In the genomic region with DNA sequence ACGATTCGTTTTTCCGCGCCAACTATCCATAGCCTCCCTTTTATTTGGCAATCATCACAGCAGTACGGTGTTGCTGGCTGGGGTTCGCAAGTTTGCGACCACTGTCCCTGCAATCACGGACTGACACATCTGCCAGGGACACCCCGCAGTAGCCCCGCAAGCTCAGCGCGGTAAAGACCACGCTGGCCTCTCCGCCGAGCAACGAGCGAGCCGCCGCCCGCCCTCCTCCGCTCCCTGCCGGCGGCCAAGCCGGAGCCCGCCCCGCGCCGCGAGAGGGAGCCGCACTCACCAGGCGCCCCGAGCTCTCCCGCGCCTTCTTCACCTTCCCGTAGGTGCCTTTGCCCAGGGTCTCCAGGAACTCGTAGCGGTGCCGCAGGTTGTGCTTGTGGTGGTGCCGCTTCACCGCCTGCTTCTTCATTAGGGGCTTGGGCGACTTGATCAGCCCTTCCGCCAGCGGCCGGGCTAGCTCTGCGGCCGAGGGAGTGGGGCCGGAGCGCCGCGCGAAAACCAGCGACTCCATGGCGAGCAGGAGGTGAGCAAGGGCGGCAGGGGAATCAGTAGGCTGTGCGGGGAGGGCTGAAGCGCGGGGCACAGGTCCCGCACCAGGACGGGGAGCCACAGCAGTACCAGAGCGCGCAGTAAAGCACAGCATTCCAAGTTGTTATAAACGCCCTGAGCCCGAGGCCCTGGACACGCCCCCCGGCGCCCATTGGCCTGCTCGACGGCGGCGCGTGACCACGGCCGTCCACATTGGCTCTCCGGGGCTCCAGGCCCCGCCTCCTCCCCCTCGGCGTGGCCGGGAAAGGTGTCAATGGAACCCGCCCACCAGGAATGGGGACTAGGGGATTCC, we compare ENCODE assay signal across 8 cellular contexts. TPM values are rescaled to one million over a fixed set of nuclear protein-coding genes. Genes with fewer than 3 reads are reported as not detected.
DNase-seq lines count a peak whose midpoint lies in the region; ATAC-seq and TF ChIP-seq lines count a peak whose summit lies in the region.

Gene NUAK2, minus strand, starts transcription at position 637 of the 850 bp plus-strand sequence. Its CDS starts 117 bp downstream, at position 520.

- H3K27ac ChIP-seq in WERI-Rb-1: peak within 1 kb of the TSS; percentile 56
- H3K27ac ChIP-seq in breast epithelium: peak within 1 kb of the TSS; percentile 69 to 73
- peak within 1 kb of the TSS; percentile 80 to 93 (median 88) for H3K27ac ChIP-seq in gastrocnemius medialis

- H3K27me3 ChIP-seq in WERI-Rb-1 (ENCODE audit: insufficient read depth, low read depth, severe bottlenecking) (no peaks in the 10 kb centered on the region), breast epithelium (peaks cover 0 to 3% of the 10 kb centered on the region in 2 donors), iPS-15b (ENCODE audit: control insufficient read depth, insufficient read depth, low read length) (peaks cover 5% of the 10 kb centered on the region), gastrocnemius medialis (no peaks in the 10 kb centered on the region)

- peak within 1 kb of the TSS; percentile 69 for H3K4me3 ChIP-seq in WERI-Rb-1 (ENCODE audit: low read depth, low read length)
- H3K4me3 ChIP-seq in breast epithelium: peak within 1 kb of the TSS; percentile 68 to 80 (median 72)
- peak within 1 kb of the TSS; percentile 83 for H3K4me3 ChIP-seq in iPS-15b (ENCODE audit: low read depth, low read length)
- H3K4me3 ChIP-seq in gastrocnemius medialis: peak within 1 kb of the TSS; percentile 77 to 98 (median 92)

- intact Hi-C loops in breast epithelium (cut with DNase I; ENCODE audit: low total_unique reads): loop anchor here (5.0 kb wide), 1 partner anchor 49 kb away; no protein-coding TSS in a partner anchor
- intact Hi-C loops in gastrocnemius medialis (cut with DNase I; ENCODE audit: low total_unique reads): no loop called here

- TF ChIP-seq POLR2A in breast epithelium (IDR thresholded peaks at IDR 0.05) (peak; percentile 24), gastrocnemius medialis (IDR thresholded peaks at IDR 0.05) (peak; percentile 64 to 87)

- DNase-seq in 8988T: peak; percentile 83
- peak; percentile 77 for DNase-seq in GM20000 (ENCODE audit: low spot score)
- peak; percentile 94 for DNase-seq in NCI-H2107 (lab: John Stamatoyannopoulos, UW)
- DNase-seq in WERI-Rb-1: peak; percentile 100
- DNase-seq in breast epithelium (ENCODE audit: low spot score in 2 of 2): peak; percentile 79 to 83
- DNase-seq in gastrocnemius medialis: peak; percentile 83 to 89

- peaks cover 0 to 19% of the 10 kb centered on the region in 2 donors for H3K4me1 ChIP-seq in breast epithelium
- H3K4me1 ChIP-seq in iPS-15b (ENCODE audit: control insufficient read depth, insufficient read depth, low read length): peaks cover 42% of the 10 kb centered on the region
- H3K4me1 ChIP-seq in gastrocnemius medialis: peaks cover 41 to 45% of the 10 kb centered on the region in 2 donors

- in situ Hi-C loops in gastrocnemius medialis (cut with MboI; ENCODE audit: low sequenced_read_pairs in 4 of 4): loop anchor here in 1 of 4 donors (5.0 kb wide), 1 partner anchor 44 kb away; no protein-coding TSS in a partner anchor

- H3K36me3 ChIP-seq in WERI-Rb-1 (no peaks in the 10 kb centered on the region), breast epithelium (no peaks in the 10 kb centered on the region), iPS-15b (ENCODE audit: control insufficient read depth, insufficient read depth, low read length) (peaks cover 4% of the 10 kb centered on the region), gastrocnemius medialis (no peaks in the 10 kb centered on the region)

- no peaks in the 10 kb centered on the region for H3K9me3 ChIP-seq in WERI-Rb-1 (ENCODE audit: severe bottlenecking)
- no peaks in the 10 kb centered on the region for H3K9me3 ChIP-seq in breast epithelium
- H3K9me3 ChIP-seq in iPS-15b (ENCODE audit: control insufficient read depth, insufficient read depth, low read length): no peaks in the 10 kb centered on the region
- no peaks in the 10 kb centered on the region for H3K9me3 ChIP-seq in gastrocnemius medialis

- TF ChIP-seq CTCF in GM20000 (IDR thresholded peaks at IDR 0.05; ENCODE audit: extremely low read depth, missing control alignments) (peak; percentile 6), WERI-Rb-1 (IDR thresholded peaks at IDR 0.05; ENCODE audit: low read depth, low read length) (peak; percentile 69), breast epithelium (IDR thresholded peaks at IDR 0.05) (peak in 2 of 3 donors; percentile 10 to 20), gastrocnemius medialis (IDR thresholded peaks at IDR 0.05 in 4 of 5, conservative IDR thresholded peaks at IDR 0.05 in 1 of 5) (peak in 3 of 5 experiments; percentile 10 to 47 (median 28))

- ATAC-seq in gastrocnemius medialis (peak; percentile 76 to 84), GM21825 (IDR thresholded peaks at IDR 0.05; ENCODE audit: unreplicated experiment) (no peak)

- peak within 1 kb of the TSS; percentile 82 for H3K9ac ChIP-seq in iPS-15b (ENCODE audit: low read depth, low read length)

RNA-seq across cellular contexts. Expression of gene NUAK2, which starts in this region (rescaled TPM):
- total RNA-seq in breast epithelium: 1 to 10 TPM in 2 of 3 donors, under 1 TPM in 1; 0.98 to 2.2 (median 1.1) TPM
- total RNA-seq in gastrocnemius medialis: 1 to 10 TPM in 1 of 4 donors, under 1 TPM in 3; 0.42 to 1.9 (median 0.58) TPM

Comparison
In these comparisons a context has a peak if more than half of its experiments do, and no peak if none do; other contexts are left out.
1. CTCF ChIP-seq: peak in every context shown above with its lines; median percentile 69 in WERI-Rb-1; 28 in gastrocnemius medialis; 15 in breast epithelium; 6 in GM20000.